8 cellular contexts compared by ENCODE assay signal in genomic region chr18:33210575-33211189, GRCh38.
DNase-seq lines count a peak whose midpoint lies in the region; ATAC-seq and TF ChIP-seq lines count a peak whose summit lies in the region.

No MANE protein-coding gene starts in this region.

- no peak overlapping the region for H3K4me2 ChIP-seq in hepatocyte

- H2AFZ ChIP-seq in hepatocyte = no peak overlapping the region

- H3K9me3 ChIP-seq in cardiac muscle cell (ENCODE audit: low read depth) = no peaks in the 10 kb centered on the region
- no peaks in the 10 kb centered on the region for H3K9me3 ChIP-seq in hepatocyte (ENCODE audit: low read depth)

- H3K27me3 ChIP-seq in cardiac muscle cell (peaks cover 12% of the 10 kb centered on the region), hepatocyte (peaks cover 9% of the 10 kb centered on the region)

- no peaks in the 10 kb centered on the region for H4K20me1 ChIP-seq in hepatocyte (ENCODE audit: insufficient read depth, poor library complexity, severe bottlenecking)

- no peaks in the 10 kb centered on the region for H3K9me2 ChIP-seq in hepatocyte (replicated peaks; ENCODE audit: insufficient read depth)

- 35% methylated on average over 6 of the region's 6 CpGs for WGBS in hepatocyte (ENCODE audit: low lambda C conversion rate, missing lambda C conversion rate)

- H3K79me2 ChIP-seq in hepatocyte = no peaks in the 10 kb centered on the region

- no peak overlapping the region for H3K27ac ChIP-seq in cardiac muscle cell
- no peak overlapping the region for H3K27ac ChIP-seq in hepatocyte

- TF ChIP-seq CTCF in cardiac muscle cell (IDR thresholded peaks at IDR 0.05; ENCODE audit: low read depth, low read length) (peak; percentile 65), hepatocyte (IDR thresholded peaks at IDR 0.05; ENCODE audit: poor library complexity) (peak; percentile 76)

- TF ChIP-seq POLR2A in GM18505 (IDR thresholded peaks at IDR 0.05; ENCODE audit: borderline replicate concordance, extremely low read depth, insufficient read depth, insufficient read length) = no peak

- DNase-seq in cardiac muscle cell (ENCODE audit: low read depth in 1 of 2, low spot score in 1 of 2) = peak; percentile 45 to 58
- no peak for DNase-seq in Right ventricle myocardium inferior (ENCODE audit: missing footprints)
- peak; percentile 88 for DNase-seq in NCI-H1092 treated with DMSO at 0.1 percent for 48 hours (lab: John Stamatoyannopoulos, UW)
- peak; percentile 60 for DNase-seq in SKM-1 treated with dmso at 0.1 percent for 144 hours (lab: John Stamatoyannopoulos, UW; ENCODE audit: unreplicated experiment)
- DNase-seq in hepatocyte (ENCODE audit: low spot score) = peak; percentile 57
- DNase-seq in UCSD-AML1 (lab: John Stamatoyannopoulos, UW; ENCODE audit: unreplicated experiment) = no peak

- no peak overlapping the region for H3K4me3 ChIP-seq in cardiac muscle cell
- H3K4me3 ChIP-seq in hepatocyte = no peak overlapping the region

- H3K4me1 ChIP-seq in cardiac muscle cell (ENCODE audit: low read depth) (no peaks in the 10 kb centered on the region), hepatocyte (ENCODE audit: insufficient read depth) (no peaks in the 10 kb centered on the region)

- H3K36me3 ChIP-seq in cardiac muscle cell (no peaks in the 10 kb centered on the region), hepatocyte (replicated peaks; ENCODE audit: insufficient read depth, low read depth) (no peaks in the 10 kb centered on the region)

- ATAC-seq in Right ventricle myocardium inferior (no peak), GM18861 (IDR thresholded peaks at IDR 0.05; ENCODE audit: unreplicated experiment) (no peak), GM18505 (IDR thresholded peaks at IDR 0.05; ENCODE audit: unreplicated experiment) (no peak)

- intact Hi-C loops in Right ventricle myocardium inferior (cut with DNase I) = no loop called here

Comparison
In these comparisons a context has a peak if more than half of its experiments do, and no peak if none do; other contexts are left out.
1. DNase-seq: peak in cardiac muscle cell (2 of 2), NCI-H1092 treated with DMSO at 0.1 percent for 48 hours (single experiment), SKM-1 treated with dmso at 0.1 percent for 144 hours (single experiment) and hepatocyte (single experiment); none in Right ventricle myocardium inferior (single experiment) and UCSD-AML1 (single experiment).